In the genomic region with DNA sequence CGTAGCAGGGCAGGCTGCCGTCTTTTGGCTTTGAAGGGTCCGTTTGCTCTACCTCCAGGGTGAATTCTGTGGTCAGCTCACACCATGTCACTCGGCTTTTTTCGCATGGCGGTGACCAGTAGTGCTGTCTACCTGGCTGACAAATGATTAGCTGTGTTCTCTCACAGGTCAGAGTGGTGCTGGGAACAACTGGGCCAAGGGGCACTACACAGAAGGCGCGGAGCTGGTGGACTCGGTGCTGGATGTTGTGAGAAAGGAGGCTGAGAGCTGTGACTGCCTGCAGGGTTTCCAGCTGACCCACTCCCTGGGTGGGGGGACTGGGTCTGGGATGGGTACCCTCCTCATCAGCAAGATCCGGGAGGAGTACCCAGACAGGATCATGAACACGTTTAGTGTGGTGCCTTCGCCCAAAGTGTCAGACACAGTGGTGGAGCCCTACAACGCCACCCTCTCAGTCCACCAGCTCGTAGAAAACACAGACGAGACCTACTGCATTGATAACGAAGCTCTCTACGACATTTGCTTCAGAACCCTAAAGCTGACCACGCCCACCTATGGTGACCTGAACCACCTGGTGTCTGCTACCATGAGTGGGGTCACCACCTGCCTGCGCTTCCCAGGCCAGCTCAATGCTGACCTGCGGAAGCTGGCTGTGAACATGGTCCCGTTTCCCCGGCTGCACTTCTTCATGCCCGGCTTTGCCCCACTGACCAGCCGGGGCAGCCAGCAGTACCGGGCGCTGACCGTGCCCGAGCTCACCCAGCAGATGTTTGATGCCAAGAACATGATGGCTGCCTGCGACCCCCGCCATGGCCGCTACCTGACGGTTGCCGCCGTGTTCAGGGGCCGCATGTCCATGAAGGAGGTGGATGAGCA, we compare ENCODE assay signal across 1 cellular context.
TF ChIP-seq lines count a peak whose summit lies in the region.

No MANE protein-coding gene starts in this region.

TF ChIP-seq in HepG2, 621 proteins besides CTCF, POLR2A, EP300 and RAD21 (continued from another document):
- TF ChIP-seq FOXA1 (IDR thresholded peaks at IDR 0.05) (no peak), FOXA1 (CRISPR knock-in tag; IDR thresholded peaks at IDR 0.05) (no peak), ZNF44 (CRISPR knock-in tag; IDR thresholded peaks at IDR 0.05) (no peak), KDM6A (CRISPR knock-in tag; IDR thresholded peaks at IDR 0.05; ENCODE audit: low read depth) (no peak), ZMYM4 (CRISPR knock-in tag; IDR thresholded peaks at IDR 0.05) (peak; percentile 13; the same call in 1 of the 2 replicates), ZNF660 (CRISPR knock-in tag; IDR thresholded peaks at IDR 0.05; ENCODE audit: borderline replicate concordance, low read depth) (no peak), ZBTB33 (CRISPR knock-in tag; IDR thresholded peaks at IDR 0.05) (peak; percentile 44; the same call in 1 of the 2 replicates), RBFOX2 (IDR thresholded peaks at IDR 0.05; ENCODE audit: low read depth, low read length) (peak; percentile 76), HOXD1 (CRISPR knock-in tag; IDR thresholded peaks at IDR 0.05) (no peak), HHEX (CRISPR knock-in tag; IDR thresholded peaks at IDR 0.05) (no peak)
